9 cellular contexts compared by ENCODE assay signal in the genomic region with DNA sequence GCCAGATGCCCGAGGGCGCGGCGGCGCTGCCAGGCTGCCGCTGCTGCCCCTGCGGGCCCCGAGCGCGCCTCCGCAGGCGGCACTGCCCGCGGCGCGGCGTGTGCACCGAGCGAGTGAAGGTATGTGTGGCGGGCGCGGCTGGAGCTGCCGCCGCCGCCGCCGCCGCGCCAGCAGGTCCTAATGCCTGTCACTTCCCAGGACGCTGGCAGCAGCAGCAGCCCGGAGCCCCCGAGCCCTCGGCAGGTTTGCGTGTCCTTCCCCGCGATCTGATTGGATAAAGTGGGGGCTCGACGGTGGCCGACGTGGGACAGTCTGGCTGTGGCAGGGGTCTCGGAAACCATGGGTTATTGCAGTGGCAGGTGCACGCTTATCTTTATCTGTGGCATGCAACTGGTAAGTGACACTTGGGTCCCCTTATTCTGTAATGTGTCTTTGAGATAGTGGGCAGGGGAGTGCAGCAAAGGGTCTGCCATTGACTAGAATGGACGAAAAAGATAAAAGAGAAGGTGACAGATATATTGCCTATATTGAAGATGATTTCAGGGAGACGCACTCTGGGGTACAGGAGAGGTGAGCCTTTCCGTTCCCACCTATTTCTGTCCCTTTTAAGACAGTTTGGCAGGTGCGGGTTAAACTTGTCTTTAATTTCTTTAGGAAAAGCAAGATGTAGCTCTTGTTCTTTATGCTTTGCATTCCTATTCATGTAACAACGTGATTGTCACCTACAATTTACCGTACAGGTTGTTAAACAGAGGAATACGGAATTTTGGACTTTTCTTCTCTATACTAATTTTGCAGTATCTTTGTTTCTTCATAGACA. TPM values are rescaled to one million over a fixed set of nuclear protein-coding genes. Genes with fewer than 3 reads are reported as not detected.
DNase-seq lines count a peak whose midpoint lies in the region; ATAC-seq and TF ChIP-seq lines count a peak whose summit lies in the region.
"Had no signal": no experiment of that assay in that cellular context is flagged by ENCODE, and none has a peak within 500 bp of the region (broad histone marks: within the 10 kb centered on the region; RNA-seq: fewer than 3 reads in every experiment).

A gene (plus strand): TSS at position 4 of the 820 bp plus-strand sequence.

- POLR2A ChIA-PET in activated B cell treated with CpG ODN at 0.5 μM for 24 hours (lab: Charles Lee) = no interaction called here

- peaks cover 75% of the 10 kb centered on the region for H3K27me3 ChIP-seq in foreskin keratinocyte

- TF ChIP-seq CTCF in activated B cell treated with CpG ODN at 0.5 μM for 24 hours (IDR thresholded peaks at IDR 0.05) = no peak
- no peak for TF ChIP-seq CTCF in foreskin keratinocyte (conservative IDR thresholded peaks at IDR 0.05)
- no peak for TF ChIP-seq CTCF in neural crest cell (conservative IDR thresholded peaks at IDR 0.05)

- intact Hi-C loops in activated B cell treated with CpG ODN at 0.5 μM for 24 hours (cut with micrococcal nuclease) = loop anchor here (5.0 kb wide), 1 partner anchor 1963 kb away; no protein-coding TSS in a partner anchor

- H3K27me3 Mint-ChIP-seq in activated B cell treated with CpG ODN at 0.5 μM for 24 hours (peaks cover 32% of the 10 kb centered on the region), neural crest cell (ENCODE audit: low read depth) (peaks cover 73% of the 10 kb centered on the region)

- peak; percentile 27 for ATAC-seq in GM21423 (IDR thresholded peaks at IDR 0.05; ENCODE audit: unreplicated experiment)
- ATAC-seq in activated B cell treated with CpG ODN at 0.5 μM for 24 hours (ENCODE audit: low read depth) = no peak
- peak; percentile 53 for ATAC-seq in foreskin keratinocyte
- no peak for ATAC-seq in HG03108 (IDR thresholded peaks at IDR 0.05; ENCODE audit: unreplicated experiment)

- H3K4me1 Mint-ChIP-seq in activated B cell treated with CpG ODN at 0.5 μM for 24 hours (peaks cover 17% of the 10 kb centered on the region), neural crest cell (peaks cover 4% of the 10 kb centered on the region)

- H3K9me3 Mint-ChIP-seq in activated B cell treated with CpG ODN at 0.5 μM for 24 hours (no peaks in the 10 kb centered on the region), neural crest cell (no peaks in the 10 kb centered on the region)

- H3K27ac Mint-ChIP-seq in activated B cell treated with CpG ODN at 0.5 μM for 24 hours (no peak within 1 kb of the TSS), neural crest cell (ENCODE audit: unreplicated experiment) (no peak within 1 kb of the TSS)

- DNase-seq in DMS53 treated with DMSO at 0.1 percent for 48 hours (lab: John Stamatoyannopoulos, UW; ENCODE audit: unreplicated experiment) = peak; percentile 51
- DNase-seq in KG1 (lab: John Stamatoyannopoulos, UW) = peak; percentile 57
- no peak for DNase-seq in activated B cell treated with CpG ODN at 0.5 μM for 24 hours
- no peak for DNase-seq in foreskin keratinocyte
- peak; percentile 60 for DNase-seq in neural crest cell (ENCODE audit: low read depth, low spot score)
- no peak for DNase-seq in HCEC 1CT

- H3K36me3 Mint-ChIP-seq in activated B cell treated with CpG ODN at 0.5 μM for 24 hours (ENCODE audit: low read depth) (no peaks in the 10 kb centered on the region), neural crest cell (ENCODE audit: low read depth) (no peaks in the 10 kb centered on the region)

- CTCF ChIA-PET in activated B cell treated with CpG ODN at 0.5 μM for 24 hours (lab: Charles Lee) = no interaction called here

- H3K4me3 Mint-ChIP-seq in activated B cell treated with CpG ODN at 0.5 μM for 24 hours (peak within 1 kb of the TSS; percentile 78), neural crest cell (peak within 1 kb of the TSS; percentile 92)

- no peak within 1 kb of the TSS for H3K27ac ChIP-seq in foreskin keratinocyte

- no peaks in the 10 kb centered on the region for H3K4me1 ChIP-seq in foreskin keratinocyte

RNA-seq across cellular contexts. Expression of the gene that starts here (rescaled TPM):
- not detected in 2 replicates for total RNA-seq in activated B cell treated with CpG ODN at 0.5 μM for 24 hours
- not detected in 2 replicates for total RNA-seq in foreskin keratinocyte
- polyA plus RNA-seq in foreskin keratinocyte = not detected in 2 replicates
- 0.36 and 1.1 TPM in 2 replicates for total RNA-seq in neural crest cell
- total RNA-seq: SK-MEL-5 had no signal

Comparison
In these comparisons a context has a peak if more than half of its experiments do, and no peak if none do; other contexts are left out.
1. Peak in ATAC-seq in foreskin keratinocyte; RNA of the gene not detected or under 1 TPM.
2. DNase-seq: peak in DMS53 treated with DMSO at 0.1 percent for 48 hours (single experiment), KG1 (single experiment) and neural crest cell (single experiment); none in activated B cell treated with CpG ODN at 0.5 μM for 24 hours (single experiment), foreskin keratinocyte (0 of 2) and HCEC 1CT (single experiment).